ENCODE assay signal across 1 cellular context in genomic region chr19:51407631-51408131, GRCh38.
A peak's percentile ranks its signal among the peaks of the same experiment; 100 is the strongest.
TF ChIP-seq lines count a peak whose summit lies in the region.

No MANE protein-coding gene starts in this region.

TF ChIP-seq in HEK293, 187 proteins besides CTCF, POLR2A, EP300 and RAD21 (continued from another document):
- TF ChIP-seq PRDM10 (tag by site-specific recombination; IDR thresholded peaks at IDR 0.05) (peak; percentile 43; the same call in 1 of the 2 replicates), ZNF223 (tag by site-specific recombination; IDR thresholded peaks at IDR 0.05) (no peak)
